In genomic region chr7:157615101-157615817, GRCh38 we compare ENCODE assay signal across 13 cellular contexts.
DNase-seq lines count a peak whose midpoint lies in the region; ATAC-seq and TF ChIP-seq lines count a peak whose summit lies in the region.
"Had no signal": no experiment of that assay in that cellular context is flagged by ENCODE, and none has a peak within 500 bp of the region (broad histone marks: within the 10 kb centered on the region; RNA-seq: fewer than 3 reads in every experiment).

No MANE protein-coding gene starts in this region.

- H3K27me3 Mint-ChIP-seq in nephron (ENCODE audit: low read depth) = peaks cover 26% of the 10 kb centered on the region
- H3K27me3 Mint-ChIP-seq: activated CD4-positive, alpha-beta T cell treated with anti-CD3 and anti-CD28 coated beads for 36 hours had no signal

- H3K27ac ChIP-seq in left lung (no peak overlapping the region), adrenal gland (no peak overlapping the region)

- TF ChIP-seq CTCF in NB4 (IDR thresholded peaks at IDR 0.05; ENCODE audit: low read depth, low read length) = no peak
- TF ChIP-seq CTCF in fibroblast of pulmonary artery (IDR thresholded peaks at IDR 0.05; ENCODE audit: low read length, missing control alignments) = no peak
- TF ChIP-seq CTCF in nephron (IDR thresholded peaks at IDR 0.05; ENCODE audit: unreplicated experiment in 3 of 3) = no peak
- TF ChIP-seq CTCF in left lung (IDR thresholded peaks at IDR 0.05) = no peak
- TF ChIP-seq CTCF in adrenal gland (IDR thresholded peaks at IDR 0.05) = no peak

- intact Hi-C loops in left lung (cut with DNase I) = no loop called here
- intact Hi-C loops in adrenal gland (cut with DNase I) = no loop called here

- H3K36me3 ChIP-seq in left lung (no peaks in the 10 kb centered on the region), adrenal gland (replicated peaks in 1 of 2) (no peaks in the 10 kb centered on the region)

- peaks cover 0 to 7% of the 10 kb centered on the region in 2 donors for H3K4me1 ChIP-seq in left lung
- peaks cover 0 to 4% of the 10 kb centered on the region in 2 donors for H3K4me1 ChIP-seq in adrenal gland (replicated peaks in 1 of 2)

- H3K4me1 Mint-ChIP-seq in nephron = peaks cover 31% of the 10 kb centered on the region

- TF ChIP-seq POLR2A in NB4 (IDR thresholded peaks at IDR 0.05; ENCODE audit: extremely low read depth, insufficient read length) = no peak
- no peak for TF ChIP-seq POLR2A in adrenal gland (IDR thresholded peaks at IDR 0.05)

- peak overlapping the region; percentile 65 for H3K4me3 ChIP-seq in NB4 (ENCODE audit: low read depth, low read length)
- no peak overlapping the region for H3K4me3 ChIP-seq in fibroblast of pulmonary artery (replicated peaks; ENCODE audit: low read depth, low read length)
- H3K4me3 ChIP-seq in left lung = no peak overlapping the region
- H3K4me3 ChIP-seq in adrenal gland = no peak overlapping the region
- H3K4me3 ChIP-seq: mucosa of descending colon had no signal

- DNase-seq in AG08396 (ENCODE audit: low spot score) (peak; percentile 69), NB4 (ENCODE audit: low read depth) (peak; percentile 96), fibroblast of pulmonary artery (ENCODE audit: low read depth) (peak; percentile 35), left lung (no peak), adrenal gland (no peak)
- DNase-seq in stimulated activated CD4-positive, alpha-beta T cell treated with anti-CD3 and anti-CD28 coated beads, Interleukin-4, amount 100 ng/mL, for 4 hours = no peak
- DNase-seq: activated CD4-positive, alpha-beta T cell treated with anti-CD3 and anti-CD28 coated beads for 36 hours; substantia nigra; T-helper 9 cell had no signal

- H3K27ac Mint-ChIP-seq in nephron = peak overlapping the region in 2 of 3 experiments; percentile 38 to 74
- H3K27ac Mint-ChIP-seq: activated CD4-positive, alpha-beta T cell treated with anti-CD3 and anti-CD28 coated beads for 36 hours; progenitor cell of endocrine pancreas had no signal

- 77 to 85% (median 83%) methylated on average over 27 to 36 of the region's 36 CpGs for WGBS in adrenal gland, 4 donors

- no peaks in the 10 kb centered on the region for H3K36me3 Mint-ChIP-seq in nephron (ENCODE audit: low read depth)

- H3K27me3 ChIP-seq in left lung (peaks cover 8 to 35% of the 10 kb centered on the region in 2 donors), adrenal gland (no peaks in the 10 kb centered on the region)

- peak overlapping the region; percentile 1 to 61 (median 29) for H3K4me3 Mint-ChIP-seq in nephron
- H3K4me3 Mint-ChIP-seq: activated CD4-positive, alpha-beta T cell treated with anti-CD3 and anti-CD28 coated beads for 36 hours had no signal

- ATAC-seq in left lung = no peak
- no peak for ATAC-seq in GM21737 (IDR thresholded peaks at IDR 0.05; ENCODE audit: unreplicated experiment)
- ATAC-seq: activated CD4-positive, alpha-beta T cell treated with anti-CD3 and anti-CD28 coated beads for 36 hours; mucosa of descending colon had no signal

- H3K9me3 Mint-ChIP-seq in nephron = no peaks in the 10 kb centered on the region

- H3K9me3 ChIP-seq in left lung (no peaks in the 10 kb centered on the region), adrenal gland (replicated peaks in 1 of 3) (no peaks in the 10 kb centered on the region)
- H3K9me3 ChIP-seq: mucosa of descending colon had no signal

Comparison
In these comparisons a context has a peak if more than half of its experiments do, and no peak if none do; other contexts are left out.
1. DNase-seq: peak in AG08396 (single experiment), NB4 (single experiment) and fibroblast of pulmonary artery (single experiment); none in stimulated activated CD4-positive, alpha-beta T cell treated with anti-CD3 and anti-CD28 coated beads, Interleukin-4, amount 100 ng/mL, for 4 hours (0 of 2), left lung (0 of 2) and adrenal gland (0 of 7).